In genomic region chr5:164132358-164132757, GRCh38 we compare ENCODE assay signal across 37 cellular contexts.
DNase-seq lines count a peak whose midpoint lies in the region; ATAC-seq, FAIRE-seq and TF ChIP-seq lines count a peak whose summit lies in the region.
"Had no signal": no experiment of that assay in that cellular context is flagged by ENCODE, and none has a peak within 500 bp of the region (broad histone marks: within the 10 kb centered on the region; RNA-seq: fewer than 3 reads in every experiment).

No MANE protein-coding gene starts in this region.

- H3K4me1 Mint-ChIP-seq in type B pancreatic cell (ENCODE audit: unreplicated experiment), result no peaks in the 10 kb centered on the region
- no peaks in the 10 kb centered on the region for H3K4me1 Mint-ChIP-seq in naive thymus-derived CD4-positive, alpha-beta T cell
- no peaks in the 10 kb centered on the region for H3K4me1 Mint-ChIP-seq in H9
- H3K4me1 Mint-ChIP-seq: B cell; CD14-positive monocyte; CD4-positive, alpha-beta memory T cell; CD4-positive, CD25-positive, alpha-beta regulatory T cell; CD8-positive, alpha-beta memory T cell had no signal

- H3K36me3 ChIP-seq in HEK293 (ENCODE audit: control insufficient read depth in 2 of 2, insufficient read depth in 1 of 2, low read length in 2 of 2), result no peaks in the 10 kb centered on the region
- H3K36me3 ChIP-seq in OCI-LY7 (ENCODE audit: insufficient read depth, low read length), result no peaks in the 10 kb centered on the region
- H3K36me3 ChIP-seq in K562 (ENCODE audit: control insufficient read depth, insufficient read depth, low read length), result no peaks in the 10 kb centered on the region
- H3K36me3 ChIP-seq in kidney (ENCODE audit: control insufficient read depth in 1 of 2, insufficient read depth in 2 of 2, low read length in 2 of 2), result no peaks in the 10 kb centered on the region
- no peaks in the 10 kb centered on the region for H3K36me3 ChIP-seq in naive thymus-derived CD4-positive, alpha-beta T cell (ENCODE audit: control insufficient read depth in 2 of 3, insufficient read depth in 3 of 3, low read length in 3 of 3)
- H3K36me3 ChIP-seq: BE2C, BLaER1 had no signal

- H3K4me3 ChIP-seq in HEK293 (ENCODE audit: low read depth, low read length) (no peak overlapping the region), OCI-LY7 (ENCODE audit: low read depth, low read length, poor library complexity, severe bottlenecking) (no peak overlapping the region), K562 (no peak overlapping the region), kidney (ENCODE audit: low read length in 2 of 2) (no peak overlapping the region)
- no peak overlapping the region for H3K4me3 ChIP-seq in naive thymus-derived CD4-positive, alpha-beta T cell (ENCODE audit: low read length)
- H3K4me3 ChIP-seq: A549; BLaER1; BLaER1 treated with 17β-estradiol and CSF1 and Interleukin-3, amounts not matched to agents 10 nM and 100 nM had no signal

- no peak overlapping the region for H2BK120ac ChIP-seq in H9 (ENCODE audit: low read depth, low read length, poor library complexity, severe bottlenecking)

- H4K20me1 ChIP-seq in OCI-LY7 (ENCODE audit: insufficient read depth, low read length) (no peaks in the 10 kb centered on the region), K562 (replicated peaks; ENCODE audit: control insufficient read depth, insufficient read depth, low read length) (no peaks in the 10 kb centered on the region), H9 (ENCODE audit: control insufficient read depth, insufficient read depth, insufficient read length) (no peaks in the 10 kb centered on the region)
- H4K20me1 ChIP-seq: BLaER1; BLaER1 treated with 17β-estradiol and CSF1 and Interleukin-3, amounts not matched to agents 10 nM and 100 nM had no signal

- CTCF ChIA-PET in HEK293 (lab: Yijun Ruan, JAX), result no interaction called here
- CTCF ChIA-PET in OCI-LY7 (lab: Charles Lee; ENCODE audit: unreplicated experiment), result no interaction called here
- CTCF ChIA-PET in K562 (lab: Yijun Ruan, JAX; ENCODE audit: low intra/inter-chr PET ratio), result no interaction called here
- CTCF ChIA-PET in naive thymus-derived CD4-positive, alpha-beta T cell (lab: Charles Lee), result no interaction called here

- BruUV-seq in OCI-LY7 (replicated peaks; lab: Mats Ljungman, UMichigan), result no TSS peak
- no TSS peak for BruUV-seq in K562 (replicated peaks; lab: Mats Ljungman, UMichigan)

- H3K4me2 ChIP-seq in OCI-LY7 (ENCODE audit: low read length) (no peak overlapping the region), K562 (ENCODE audit: insufficient read depth, low read length) (no peak overlapping the region), H9 (ENCODE audit: insufficient read depth, insufficient read length, low read length) (no peak overlapping the region)
- H3K4me2 ChIP-seq: A549; BLaER1; BLaER1 treated with 17β-estradiol and CSF1 and Interleukin-3, amounts not matched to agents 10 nM and 100 nM had no signal

- no peak for ATAC-seq in K562
- ATAC-seq in naive thymus-derived CD4-positive, alpha-beta T cell, result no peak
- ATAC-seq: A549; CD8-positive, alpha-beta T cell had no signal

- H3K9me3 ChIP-seq in HEK293 (ENCODE audit: control insufficient read depth, insufficient read depth, low read depth, low read length), result no peaks in the 10 kb centered on the region
- H3K9me3 ChIP-seq in OCI-LY7 (ENCODE audit: low read length), result no peaks in the 10 kb centered on the region
- no peaks in the 10 kb centered on the region; the same call in 1 of the 2 replicates for H3K9me3 ChIP-seq in K562 (replicated peaks; ENCODE audit: control insufficient read depth, insufficient read depth, low read depth, low read length)
- peaks cover 0 to 2% of the 10 kb centered on the region in 2 donors for H3K9me3 ChIP-seq in kidney (ENCODE audit: control insufficient read depth in 1 of 2, low read length in 2 of 2)
- H3K9me3 ChIP-seq in naive thymus-derived CD4-positive, alpha-beta T cell (ENCODE audit: control insufficient read depth in 2 of 3, low read length in 3 of 3), result peaks cover 0 to 11% (median 1%) of the 10 kb centered on the region in 3 experiments
- peaks cover 22% of the 10 kb centered on the region for H3K9me3 ChIP-seq in H9 (ENCODE audit: control insufficient read depth, low read depth, low read length)
- H3K9me3 ChIP-seq: Caco-2 had no signal

- H3K27ac ChIP-seq in HEK293 (ENCODE audit: extremely low read depth, low read depth, low read length) (no peak overlapping the region), OCI-LY7 (ENCODE audit: low read depth, low read length, poor library complexity, severe bottlenecking) (no peak overlapping the region), K562 (ENCODE audit: extremely low read depth, low read depth, low read length) (no peak overlapping the region), kidney (ENCODE audit: low read depth in 2 of 2, low read length in 2 of 2) (no peak overlapping the region), H9 (ENCODE audit: insufficient read length, low read depth, low read length) (no peak overlapping the region)
- no peak overlapping the region for H3K27ac ChIP-seq in naive thymus-derived CD4-positive, alpha-beta T cell (ENCODE audit: low read depth, low read length)
- H3K27ac ChIP-seq: 22Rv1; A549; BLaER1; BLaER1 treated with 17β-estradiol and CSF1 and Interleukin-3, amounts not matched to agents 10 nM and 100 nM; C4-2B had no signal

- H3K56ac ChIP-seq in H9 (ENCODE audit: insufficient read length, low read depth, low read length), result no peak overlapping the region

- no peak overlapping the region for H4K8ac ChIP-seq in H9 (replicated peaks; ENCODE audit: insufficient read length, low read depth, low read length)

- H2BK12ac ChIP-seq in H9 (ENCODE audit: insufficient read length, low read depth, low read length), result no peak overlapping the region

- in situ Hi-C loops in K562 (cut with MboI), result no loop called here

- H2AK5ac ChIP-seq in H9 (ENCODE audit: insufficient read length, low read length), result no peak overlapping the region

- H4K91ac ChIP-seq in H9 (ENCODE audit: insufficient read length, low read depth, low read length), result no peak overlapping the region

- intact Hi-C loops in OCI-LY7 (cut with micrococcal nuclease; ENCODE audit: unreplicated experiment), result no loop called here
- intact Hi-C loops in K562 (cut with micrococcal nuclease), result no loop called here
- intact Hi-C loops in kidney (cut with DNase I), result no loop called here
- intact Hi-C loops in naive thymus-derived CD4-positive, alpha-beta T cell (cut with micrococcal nuclease), result no loop called here

- no peaks in the 10 kb centered on the region for H3K9me1 ChIP-seq in K562 (ENCODE audit: control insufficient read depth, insufficient read depth, low read length)

- POLR2A ChIA-PET in HEK293 (lab: Yijun Ruan, JAX), result no interaction called here
- POLR2A ChIA-PET in OCI-LY7 (lab: Charles Lee), result interaction anchor here (0.6 kb wide), 1 partner anchor 191 kb away, joined by 3 read pairs; no protein-coding TSS in a partner anchor
- POLR2A ChIA-PET in K562 (lab: Yijun Ruan, JAX), result no interaction called here
- POLR2A ChIA-PET in naive thymus-derived CD4-positive, alpha-beta T cell (lab: Charles Lee), result no interaction called here

- H3K18ac ChIP-seq in H9 (ENCODE audit: insufficient read length, low read depth, low read length), result no peak overlapping the region

- H3K4me1 ChIP-seq in HEK293 (ENCODE audit: control insufficient read depth, insufficient read depth, low read length) (no peaks in the 10 kb centered on the region), OCI-LY7 (ENCODE audit: insufficient read depth, low read length, poor library complexity, severe bottlenecking) (no peaks in the 10 kb centered on the region), K562 (replicated peaks in 1 of 2; ENCODE audit: control insufficient read depth in 2 of 2, insufficient read depth in 2 of 2, low read length in 2 of 2) (no peaks in the 10 kb centered on the region), kidney (ENCODE audit: control insufficient read depth in 1 of 2, insufficient read depth in 1 of 2, low read depth in 1 of 2, low read length in 2 of 2) (no peaks in the 10 kb centered on the region), H9 (ENCODE audit: insufficient read depth, low read length) (no peaks in the 10 kb centered on the region)
- no peaks in the 10 kb centered on the region for H3K4me1 ChIP-seq in naive thymus-derived CD4-positive, alpha-beta T cell (ENCODE audit: control insufficient read depth in 2 of 2, insufficient read depth in 2 of 2, low read length in 2 of 2)
- H3K4me1 ChIP-seq: A549; BE2C; BLaER1; BLaER1 treated with 17β-estradiol and CSF1 and Interleukin-3, amounts not matched to agents 10 nM and 100 nM; Caco-2 had no signal

- no peak overlapping the region for H3T11ph ChIP-seq in H9 (ENCODE audit: low read length)

- H3K4me3 Mint-ChIP-seq in type B pancreatic cell (no peak overlapping the region), H9 (no peak overlapping the region)
- H3K4me3 Mint-ChIP-seq in naive thymus-derived CD4-positive, alpha-beta T cell, result no peak overlapping the region
- H3K4me3 Mint-ChIP-seq: B cell; CD14-positive monocyte; CD4-positive, alpha-beta memory T cell; CD4-positive, alpha-beta T cell; CD4-positive, CD25-positive, alpha-beta regulatory T cell; CD8-positive, alpha-beta memory T cell; CD8-positive, alpha-beta T cell had no signal

- WGBS in K562 (ENCODE audit: insufficient coverage, low coverage, missing lambda C conversion rate), result 22% methylated on average over 2 of the region's 2 CpGs
- no CpG with 5 or more reads among the region's 2 CpGs for WGBS in H9 (ENCODE audit: extremely low coverage, insufficient read length, low lambda C conversion rate)

- TF ChIP-seq CTCF in HEK293 (tag by site-specific recombination; IDR thresholded peaks at IDR 0.05) (no peak), OCI-LY7 (conservative IDR thresholded peaks at IDR 0.05; ENCODE audit: low read length) (no peak), K562 (IDR thresholded peaks at IDR 0.05 in 2 of 3, conservative IDR thresholded peaks at IDR 0.05 in 1 of 3; ENCODE audit: insufficient read depth in 2 of 3, low read depth in 1 of 3, low read length in 3 of 3) (no peak), kidney (IDR thresholded peaks at IDR 0.05; ENCODE audit: borderline replicate concordance, extremely low read depth, insufficient read depth) (no peak), type B pancreatic cell (conservative IDR thresholded peaks at IDR 0.05) (no peak), H9 (conservative IDR thresholded peaks at IDR 0.05) (no peak)

- peak; percentile 1 for DNase-seq in OCI-LY7 (ENCODE audit: low spot score)
- no peak for DNase-seq in K562 (ENCODE audit: extremely low read depth in 1 of 4, low spot score in 3 of 4)
- DNase-seq in kidney, result peak; percentile 40
- DNase-seq in type B pancreatic cell (ENCODE audit: extremely low spot score, unreplicated experiment), result no peak
- DNase-seq in naive thymus-derived CD4-positive, alpha-beta T cell, result no peak
- no peak for DNase-seq in H9
- no peak for DNase-seq in A172 (ENCODE audit: low spot score)
- DNase-seq: 8988T; ACHN; AML-193; BE2C; C1 segment of cervical spinal cord; Caco-2; Calu3; CD4-positive, alpha-beta memory T cell; CD4-positive, alpha-beta T cell; CD4-positive, CD25-positive, alpha-beta regulatory T cell; CD8-positive, alpha-beta memory T cell; CD8-positive, alpha-beta T cell; COR-L47; DMS 273 treated with DMSO at 0.1 percent for 48 hours; DMS153; DMS53; DMS79; DMS79 treated with DMSO at 0.1 percent for 48 hours; DND-41; EL had no signal

- no peak for TF ChIP-seq RAD21 in K562 (CRISPR knock-in tag; conservative IDR thresholded peaks at IDR 0.05 in 1 of 2, IDR thresholded peaks at IDR 0.05 in 1 of 2)

- FAIRE-seq in K562 (lab: Jason Lieb, UNC) (no peak), kidney (lab: Jason Lieb, UNC) (no peak)
- FAIRE-seq: A204.1, A549, D721Med had no signal

- no peak overlapping the region for H4K5ac ChIP-seq in H9 (ENCODE audit: insufficient read length, low read depth, low read length)

- H3K23me2 ChIP-seq in H9 (ENCODE audit: insufficient read length, low read depth, low read length, poor library complexity, severe bottlenecking), result no peaks in the 10 kb centered on the region

- H3K27me3 ChIP-seq in K562 (ENCODE audit: control insufficient read depth in 2 of 2, insufficient read depth in 2 of 2, low read length in 2 of 2) (no peaks in the 10 kb centered on the region), H9 (ENCODE audit: insufficient read depth, low read length) (no peaks in the 10 kb centered on the region)
- no peaks in the 10 kb centered on the region for H3K27me3 ChIP-seq in naive thymus-derived CD4-positive, alpha-beta T cell (ENCODE audit: control insufficient read depth in 2 of 2, insufficient read depth in 2 of 2, low read length in 2 of 2)
- H3K27me3 ChIP-seq: BE2C; BLaER1; BLaER1 treated with 17β-estradiol and CSF1 and Interleukin-3, amounts not matched to agents 10 nM and 100 nM had no signal

- H3K9me3 Mint-ChIP-seq in type B pancreatic cell (peaks cover 22% of the 10 kb centered on the region), H9 (peaks cover 48 to 52% of the 10 kb centered on the region in 2 experiments)
- H3K9me3 Mint-ChIP-seq in naive thymus-derived CD4-positive, alpha-beta T cell, result peaks cover 6 to 41% (median 17%) of the 10 kb centered on the region in 11 donors

- H3K79me1 ChIP-seq in H9 (ENCODE audit: insufficient read depth, low read depth, low read length, poor library complexity, severe bottlenecking), result no peaks in the 10 kb centered on the region

- H3K4ac ChIP-seq in H9 (ENCODE audit: low read depth, low read length), result no peak overlapping the region

- no peak overlapping the region for H2AFZ ChIP-seq in OCI-LY7 (ENCODE audit: low read length)
- no peak overlapping the region for H2AFZ ChIP-seq in K562 (ENCODE audit: low read depth, low read length)
- H2AFZ ChIP-seq in H9 (ENCODE audit: low read length), result no peak overlapping the region

- H3K9me2 ChIP-seq in OCI-LY7 (ENCODE audit: insufficient read depth, low read length), result no peaks in the 10 kb centered on the region

- no peaks in the 10 kb centered on the region for H3K79me2 ChIP-seq in OCI-LY7 (ENCODE audit: insufficient read depth, low read depth, low read length)
- H3K79me2 ChIP-seq in K562 (ENCODE audit: control insufficient read depth, insufficient read depth, low read length), result no peaks in the 10 kb centered on the region
- no peaks in the 10 kb centered on the region for H3K79me2 ChIP-seq in H9 (ENCODE audit: insufficient read depth, low read length)

- H2BK15ac ChIP-seq in H9 (ENCODE audit: low read depth, low read length), result no peak overlapping the region

- no peaks in the 10 kb centered on the region for H3K27me3 Mint-ChIP-seq in type B pancreatic cell
- no peaks in the 10 kb centered on the region for H3K27me3 Mint-ChIP-seq in naive thymus-derived CD4-positive, alpha-beta T cell
- no peaks in the 10 kb centered on the region; the same call in 1 of the 2 replicates for H3K27me3 Mint-ChIP-seq in H9 (ENCODE audit: low read depth)
- H3K27me3 Mint-ChIP-seq: B cell; CD4-positive, alpha-beta memory T cell; CD4-positive, alpha-beta T cell; CD4-positive, CD25-positive, alpha-beta regulatory T cell; CD8-positive, alpha-beta memory T cell had no signal

- no peak overlapping the region for H3K14ac ChIP-seq in H9 (ENCODE audit: insufficient read depth, low read length)

- no peak overlapping the region for H2BK5ac ChIP-seq in H9 (ENCODE audit: insufficient read length, low read length)

- H3K9ac ChIP-seq in K562 (ENCODE audit: insufficient read depth in 1 of 2, low read depth in 2 of 2, low read length in 2 of 2) (no peak overlapping the region), kidney (ENCODE audit: low read length in 2 of 2) (no peak overlapping the region), H9 (ENCODE audit: extremely low read depth, insufficient read length, low read length) (no peak overlapping the region)
- H3K9ac ChIP-seq: BLaER1; BLaER1 treated with 17β-estradiol and CSF1 and Interleukin-3, amounts not matched to agents 10 nM and 100 nM had no signal

- no peak overlapping the region for H3K23ac ChIP-seq in H9 (ENCODE audit: insufficient read length, low read depth, low read length)

- H3K36me3 Mint-ChIP-seq in type B pancreatic cell, result peaks cover 4% of the 10 kb centered on the region
- H3K36me3 Mint-ChIP-seq in naive thymus-derived CD4-positive, alpha-beta T cell, result peaks cover 0 to 7% (median 0%) of the 10 kb centered on the region in 5 donors
- H3K36me3 Mint-ChIP-seq in H9 (ENCODE audit: insufficient read depth in 1 of 3, low read depth in 3 of 3), result peaks cover 21 to 54% (median 41%) of the 10 kb centered on the region in 3 experiments
- H3K36me3 Mint-ChIP-seq: CD14-positive monocyte; CD4-positive, alpha-beta memory T cell; CD4-positive, CD25-positive, alpha-beta regulatory T cell; CD8-positive, alpha-beta memory T cell; CD8-positive, alpha-beta T cell had no signal

- no peak overlapping the region for H3K27ac Mint-ChIP-seq in type B pancreatic cell
- H3K27ac Mint-ChIP-seq in naive thymus-derived CD4-positive, alpha-beta T cell, result no peak overlapping the region
- no peak overlapping the region for H3K27ac Mint-ChIP-seq in H9
- H3K27ac Mint-ChIP-seq: B cell; CD14-positive monocyte; CD4-positive, alpha-beta memory T cell; CD4-positive, alpha-beta T cell; CD4-positive, CD25-positive, alpha-beta regulatory T cell; CD8-positive, alpha-beta memory T cell; CD8-positive, alpha-beta T cell had no signal

- no peak overlapping the region for H2BK20ac ChIP-seq in H9 (ENCODE audit: low read depth, low read length, poor library complexity, severe bottlenecking)

- TF ChIP-seq POLR2A in K562 (conservative IDR thresholded peaks at IDR 0.05), result no peak

- TF ChIP-seq EP300 in K562 (IDR thresholded peaks at IDR 0.05; ENCODE audit: low read length), result no peak

Comparison
In these comparisons a context has a peak if more than half of its experiments do, and no peak if none do; other contexts are left out.
1. DNase-seq: peak in OCI-LY7 (single experiment) and kidney (single experiment); none in K562 (0 of 4), type B pancreatic cell (single experiment), naive thymus-derived CD4-positive, alpha-beta T cell (0 of 9), H9 (single experiment) and A172 (single experiment).
2. Of the 44 proteins assayed by ChIP-seq in both K562 and HEK293: peak only in K562: none; only in HEK293: SETDB1 and TRIM28; in both: none; in neither: 42.